In the genomic region with DNA sequence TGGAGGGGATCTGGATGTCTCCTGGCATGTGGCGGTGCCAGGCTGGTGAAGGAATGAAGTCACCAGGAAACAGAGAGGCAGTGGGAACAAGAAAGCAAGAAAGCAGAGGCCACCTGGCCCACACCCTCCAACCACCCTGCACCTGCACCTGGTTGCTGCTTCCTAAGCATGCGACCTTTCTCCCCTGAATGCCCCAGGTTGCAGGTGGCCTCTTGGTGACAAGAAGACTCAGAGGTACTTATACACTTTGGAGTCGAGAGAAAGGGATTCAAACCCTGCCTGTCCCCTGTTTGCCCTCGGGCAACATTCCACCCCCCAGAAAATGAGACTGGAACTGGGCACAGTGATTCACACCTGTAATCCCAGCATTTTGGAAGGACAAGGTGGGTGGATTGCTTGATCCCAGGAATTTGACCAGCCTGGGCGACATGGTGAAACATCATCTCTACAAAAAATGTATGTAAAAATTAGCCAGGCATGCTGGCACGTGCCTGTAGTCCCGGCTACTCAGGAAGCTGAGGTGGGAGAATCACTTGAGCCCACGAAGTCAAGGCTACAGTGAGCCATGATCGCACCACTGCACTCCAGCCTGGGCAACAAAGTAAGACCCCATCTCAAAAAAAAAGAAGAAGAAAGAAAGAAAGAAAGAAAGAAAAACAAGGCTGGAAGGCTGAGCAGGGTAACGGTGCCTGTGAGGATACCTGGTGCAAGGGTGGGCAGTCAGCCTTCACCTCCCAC, we compare ENCODE assay signal across 18 cellular contexts. TPM values are rescaled to one million over a fixed set of nuclear protein-coding genes. Genes with fewer than 3 reads are reported as not detected.
DNase-seq lines count a peak whose midpoint lies in the region; ATAC-seq and TF ChIP-seq lines count a peak whose summit lies in the region.
"Had no signal": no experiment of that assay in that cellular context is flagged by ENCODE, and none has a peak within 500 bp of the region (broad histone marks: within the 10 kb centered on the region; RNA-seq: fewer than 3 reads in every experiment).

No MANE protein-coding gene starts in this region.

- no peak overlapping the region for H2BK5ac ChIP-seq in neuronal stem cell (ENCODE audit: low read length)

- DNase-seq in ELF-1 (ENCODE audit: low read depth, low spot score), result peak; percentile 62
- DNase-seq in MM.1S, result peak; percentile 64
- DNase-seq in endodermal cell, result peak; percentile 64
- DNase-seq in neuronal stem cell (ENCODE audit: low spot score), result no peak
- no peak for DNase-seq in NCI-H748 (lab: John Stamatoyannopoulos, UW; ENCODE audit: unreplicated experiment)
- DNase-seq in NCI-H774 (lab: John Stamatoyannopoulos, UW), result no peak
- DNase-seq: CD8-positive, alpha-beta memory T cell; DMS79; GOT3; HFFc6; MG63; NCI-H1105; NCI-H187; NCI-H82 had no signal

- no peak overlapping the region for H3K23ac ChIP-seq in neuronal stem cell (ENCODE audit: low read depth, low read length, poor library complexity)

- ATAC-seq in GM18858 (IDR thresholded peaks at IDR 0.05; ENCODE audit: unreplicated experiment), result no peak
- ATAC-seq: GM12878 had no signal

- H2BK15ac ChIP-seq in neuronal stem cell (ENCODE audit: low read length), result no peak overlapping the region

- no peak overlapping the region for H3K4ac ChIP-seq in neuronal stem cell (ENCODE audit: low read length)

- 85 to 87% methylated on average over 7 to 10 of the region's 10 CpGs for WGBS in endodermal cell (ENCODE audit: insufficient coverage in 1 of 2, insufficient read length in 1 of 2), 2 experiments
- no CpG with 5 or more reads among the region's 10 CpGs for WGBS in neuronal stem cell (ENCODE audit: extremely low coverage in 2 of 2, insufficient read length in 2 of 2, insufficient replicate concordance in 1 of 2), 2 donors

- no peaks in the 10 kb centered on the region for H3K36me3 ChIP-seq in MM.1S (replicated peaks; ENCODE audit: insufficient read depth, low read length)
- H3K36me3 ChIP-seq in endodermal cell (ENCODE audit: control insufficient read depth, insufficient read depth, low read length), result no peaks in the 10 kb centered on the region
- no peaks in the 10 kb centered on the region for H3K36me3 ChIP-seq in neuronal stem cell (replicated peaks in 1 of 2; ENCODE audit: control insufficient read depth in 2 of 2, insufficient read depth in 2 of 2, low read length in 2 of 2)
- H3K36me3 ChIP-seq: BLaER1 treated with 17β-estradiol and CSF1 and Interleukin-3, amounts not matched to agents 10 nM and 100 nM; MG63 had no signal

- H3K27ac ChIP-seq in MM.1S (ENCODE audit: low read length) (no peak overlapping the region), endodermal cell (ENCODE audit: low read depth, low read length) (no peak overlapping the region), neuronal stem cell (replicated peaks; ENCODE audit: low read length) (no peak overlapping the region)
- H3K27ac ChIP-seq: A549; BLaER1 treated with 17β-estradiol and CSF1 and Interleukin-3, amounts not matched to agents 10 nM and 100 nM had no signal

- H3K79me1 ChIP-seq in neuronal stem cell (ENCODE audit: low read depth, low read length), result no peaks in the 10 kb centered on the region

- H2BK120ac ChIP-seq in neuronal stem cell (ENCODE audit: low read depth, low read length), result no peak overlapping the region

- H3K9ac ChIP-seq in MM.1S (ENCODE audit: low read length) (no peak overlapping the region), endodermal cell (ENCODE audit: extremely low read depth, low read length, poor library complexity, severe bottlenecking) (no peak overlapping the region), neuronal stem cell (ENCODE audit: low read depth, low read length, poor library complexity) (no peak overlapping the region)
- H3K9ac ChIP-seq: BLaER1 treated with 17β-estradiol and CSF1 and Interleukin-3, amounts not matched to agents 10 nM and 100 nM had no signal

- peak overlapping the region; percentile 33 for H3K4me3 Mint-ChIP-seq in endodermal cell
- H3K4me3 Mint-ChIP-seq: CD8-positive, alpha-beta memory T cell; HFFc6 had no signal

- H2BK12ac ChIP-seq in neuronal stem cell (ENCODE audit: low read length), result no peak overlapping the region

- peaks cover 17% of the 10 kb centered on the region for H3K9me3 Mint-ChIP-seq in endodermal cell
- H3K9me3 Mint-ChIP-seq: HFFc6 had no signal

- H3K9me2 ChIP-seq in MM.1S (replicated peaks; ENCODE audit: insufficient read depth, low read length), result no peaks in the 10 kb centered on the region

- no peak overlapping the region for H2AK5ac ChIP-seq in neuronal stem cell (ENCODE audit: low read depth, low read length)

- H3K27me3 ChIP-seq in MM.1S (replicated peaks; ENCODE audit: insufficient read depth, low read length) (peaks cover 84% of the 10 kb centered on the region), endodermal cell (ENCODE audit: control insufficient read depth, insufficient read depth, low read length, poor library complexity, severe bottlenecking) (no peaks in the 10 kb centered on the region), neuronal stem cell (ENCODE audit: control insufficient read depth in 3 of 3, insufficient read depth in 3 of 3, low read depth in 1 of 3, low read length in 3 of 3) (peaks cover 0 to 7% (median 0%) of the 10 kb centered on the region in 3 experiments)

- no peaks in the 10 kb centered on the region for H3F3A ChIP-seq in MM.1S (ENCODE audit: insufficient read depth, low read length)

- H3K4me1 Mint-ChIP-seq in endodermal cell, result peaks cover 54% of the 10 kb centered on the region

- H3K4me1 ChIP-seq in MM.1S (ENCODE audit: low read length), result peaks cover 15% of the 10 kb centered on the region
- H3K4me1 ChIP-seq in endodermal cell (ENCODE audit: control insufficient read depth, insufficient read depth, low read length), result peaks cover 14% of the 10 kb centered on the region
- peaks cover 12 to 17% of the 10 kb centered on the region in 2 donors for H3K4me1 ChIP-seq in neuronal stem cell (ENCODE audit: control insufficient read depth in 2 of 2, insufficient read depth in 1 of 2, low read depth in 1 of 2, low read length in 2 of 2)
- H3K4me1 ChIP-seq: A549 had no signal

- no peak overlapping the region for H3K14ac ChIP-seq in neuronal stem cell (ENCODE audit: low read length)

- no peak overlapping the region for H3K4me3 ChIP-seq in MM.1S (ENCODE audit: low read length)
- no peak overlapping the region for H3K4me3 ChIP-seq in endodermal cell (ENCODE audit: low read length)
- H3K4me3 ChIP-seq in neuronal stem cell (ENCODE audit: low read length in 2 of 2), result no peak overlapping the region
- H3K4me3 ChIP-seq: A549; BLaER1 treated with 17β-estradiol and CSF1 and Interleukin-3, amounts not matched to agents 10 nM and 100 nM; GM12878; MG63 had no signal

- no peak overlapping the region for H4K8ac ChIP-seq in neuronal stem cell (ENCODE audit: low read depth, low read length)

- no peak overlapping the region for H3K27ac Mint-ChIP-seq in endodermal cell
- H3K27ac Mint-ChIP-seq: HFFc6 had no signal

- H3K18ac ChIP-seq in neuronal stem cell (ENCODE audit: low read length), result peak overlapping the region; percentile 68

- no peaks in the 10 kb centered on the region for H4K20me1 ChIP-seq in MM.1S (ENCODE audit: insufficient read depth, low read length)

- no peak for TF ChIP-seq CTCF in MM.1S (IDR thresholded peaks at IDR 0.05; ENCODE audit: low read length)
- no peak for TF ChIP-seq CTCF in endodermal cell (conservative IDR thresholded peaks at IDR 0.05)

- H2AFZ ChIP-seq in MM.1S (ENCODE audit: low read length), result no peak overlapping the region
- no peak overlapping the region for H2AFZ ChIP-seq in neuronal stem cell (ENCODE audit: low read length)

- H3K36me3 Mint-ChIP-seq in endodermal cell (ENCODE audit: low read depth), result no peaks in the 10 kb centered on the region

- no peaks in the 10 kb centered on the region for H3K9me3 ChIP-seq in MM.1S (replicated peaks; ENCODE audit: insufficient read depth, low read length)
- peaks cover 10% of the 10 kb centered on the region for H3K9me3 ChIP-seq in endodermal cell (ENCODE audit: control insufficient read depth, low read length)
- H3K9me3 ChIP-seq in neuronal stem cell (replicated peaks in 1 of 2; ENCODE audit: control insufficient read depth in 2 of 2, insufficient read depth in 1 of 2, low read depth in 1 of 2, low read length in 2 of 2), result peaks cover 0 to 2% of the 10 kb centered on the region in 2 donors
- H3K9me3 ChIP-seq: MG63 had no signal

- no peak overlapping the region for H4K91ac ChIP-seq in neuronal stem cell (ENCODE audit: low read depth, low read length, poor library complexity)

- H3K79me2 ChIP-seq in MM.1S (ENCODE audit: low read length), result no peaks in the 10 kb centered on the region

- H3K27me3 Mint-ChIP-seq in endodermal cell (ENCODE audit: insufficient read depth), result peaks cover 39% of the 10 kb centered on the region

- H3K4me2 ChIP-seq in MM.1S (ENCODE audit: low read depth, low read length) (peak overlapping the region; percentile 27; the same call in 1 of the 2 replicates), neuronal stem cell (ENCODE audit: insufficient read depth, low read length, poor library complexity, severe bottlenecking) (no peak overlapping the region)
- H3K4me2 ChIP-seq: A549; BLaER1 treated with 17β-estradiol and CSF1 and Interleukin-3, amounts not matched to agents 10 nM and 100 nM had no signal

RNA-seq across cellular contexts. Expression of gene TNRC6C, which starts 34.6 kb away (rescaled TPM):
- 10 to 100 TPM; 22.4 to 40.2 TPM for total RNA-seq in endodermal cell
- polyA plus RNA-seq in endodermal cell (2013, experiment 1 of 2), result 10.8 TPM
- 10.1 TPM for polyA plus RNA-seq in endodermal cell (2013, experiment 2 of 2)
- 12.5 TPM for polyA plus RNA-seq in neuronal stem cell (2013, experiment 1 of 2)
- 13.1 TPM for polyA plus RNA-seq in neuronal stem cell (2013, experiment 2 of 2)

Comparison
In these comparisons a context has a peak if more than half of its experiments do, and no peak if none do; other contexts are left out.
1. DNase-seq: peak in ELF-1 (single experiment), MM.1S (single experiment) and endodermal cell (single experiment); none in neuronal stem cell (single experiment), NCI-H748 (single experiment) and NCI-H774 (single experiment).